Comparison of ENCODE assay signal across 8 cellular contexts in the genomic region with DNA sequence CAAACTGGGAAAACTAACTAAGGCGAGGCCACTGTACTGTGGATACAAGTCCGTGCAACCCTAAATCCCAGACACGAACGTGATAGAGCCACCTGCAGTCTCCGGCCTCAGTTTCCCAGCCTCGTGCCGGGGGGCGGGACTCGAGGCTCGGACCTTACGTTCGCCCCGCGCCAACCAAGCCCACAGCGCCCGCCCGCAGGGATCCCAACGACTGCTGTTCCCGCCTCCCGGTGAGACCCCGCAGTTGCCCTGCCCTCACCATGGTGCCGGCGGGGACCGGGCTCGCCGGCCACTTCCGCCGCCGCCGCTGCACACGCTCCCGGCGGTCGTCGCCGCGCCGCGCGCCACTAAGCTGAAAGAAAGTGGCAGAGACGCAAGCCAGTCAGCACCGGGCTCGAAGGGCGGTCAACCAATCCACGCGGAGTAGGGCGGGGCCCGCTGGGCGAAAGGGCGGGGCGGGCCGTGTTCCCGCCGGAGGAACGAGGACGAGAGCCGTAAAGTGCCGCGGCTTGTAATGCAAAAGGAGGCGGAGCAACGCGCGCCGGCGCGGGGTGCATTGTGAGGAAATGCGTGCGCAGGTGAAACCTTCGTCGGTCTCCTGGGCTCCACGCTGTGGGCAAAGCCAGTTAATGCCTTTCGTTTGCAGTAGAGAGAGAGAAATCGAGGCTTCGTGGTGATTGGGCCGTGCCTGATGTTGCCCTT. TPM values are rescaled to one million over a fixed set of nuclear protein-coding genes. Genes with fewer than 3 reads are reported as not detected.
DNase-seq lines count a peak whose midpoint lies in the region; ATAC-seq and TF ChIP-seq lines count a peak whose summit lies in the region.

Gene LSM4 (minus strand): TSS at position 318 of the 702 bp plus-strand sequence. CDS start 56 bp downstream, at position 262.

- no peaks in the 10 kb centered on the region for H3K9me3 Mint-ChIP-seq in activated naive CD4-positive, alpha-beta T cell treated with anti-CD3 and anti-CD28 coated beads, Interleukin-2, amount 50 U/mL, for 72 hours

- 0% methylated on average over 30 to 73 of the region's 75 CpGs for WGBS in testis, 2 donors

- peaks cover 24% of the 10 kb centered on the region for H3K4me1 ChIP-seq in testis

- peak; percentile 29 for TF ChIP-seq POLR2A in testis (IDR thresholded peaks at IDR 0.05)

- no peaks in the 10 kb centered on the region for H3K27me3 ChIP-seq in testis

- DNase-seq in GM12864 (ENCODE audit: low read depth) = peak; percentile 96
- peak; percentile 98 for DNase-seq in NCI-H1092 treated with DMSO at 0.1 percent for 48 hours (lab: John Stamatoyannopoulos, UW)
- DNase-seq in SKM-1 (lab: John Stamatoyannopoulos, UW; ENCODE audit: unreplicated experiment) = peak; percentile 95
- DNase-seq in activated naive CD4-positive, alpha-beta T cell treated with anti-CD3 and anti-CD28 coated beads, Interleukin-2, amount 50 U/mL, for 72 hours (ENCODE audit: low spot score in 2 of 2) = peak; percentile 99
- no peak for DNase-seq in glomerular endothelial cell (ENCODE audit: extremely low read depth, low read depth, low spot score)
- DNase-seq in omental fat pad (ENCODE audit: low spot score) = peak; percentile 96
- DNase-seq in testis = peak; percentile 99

- no peaks in the 10 kb centered on the region for H3K9me3 ChIP-seq in testis

- peak; percentile 89 for ATAC-seq in HG02623 (IDR thresholded peaks at IDR 0.05; ENCODE audit: unreplicated experiment)
- peak; percentile 92 to 97 for ATAC-seq in activated naive CD4-positive, alpha-beta T cell treated with anti-CD3 and anti-CD28 coated beads, Interleukin-2, amount 50 U/mL, for 72 hours
- peak; percentile 98 for ATAC-seq in omental fat pad (ENCODE audit: low FRiP score)

- intact Hi-C loops in testis (cut with DNase I; ENCODE audit: low total_unique reads) = loop anchor here (5.0 kb wide), 1 partner anchor 46 kb away; no protein-coding TSS in a partner anchor

- peak within 1 kb of the TSS; percentile 85 to 94 for H3K27ac ChIP-seq in testis

- peaks cover 32 to 35% of the 10 kb centered on the region in 2 donors for H3K36me3 Mint-ChIP-seq in activated naive CD4-positive, alpha-beta T cell treated with anti-CD3 and anti-CD28 coated beads, Interleukin-2, amount 50 U/mL, for 72 hours

- H3K36me3 ChIP-seq in testis (ENCODE audit: low read depth, missing control alignments) = no peaks in the 10 kb centered on the region

- TF ChIP-seq CTCF in GM12864 (IDR thresholded peaks at IDR 0.05; ENCODE audit: low read depth, low read length, missing control alignments) (peak; percentile 56), omental fat pad (IDR thresholded peaks at IDR 0.05) (no peak), testis (IDR thresholded peaks at IDR 0.05) (peak in 1 of 3 experiments; percentile 35)

- H3K27ac Mint-ChIP-seq in activated naive CD4-positive, alpha-beta T cell treated with anti-CD3 and anti-CD28 coated beads, Interleukin-2, amount 50 U/mL, for 72 hours = peak within 1 kb of the TSS; percentile 94 to 95

- H3K4me3 ChIP-seq in GM12864 (ENCODE audit: low read depth, low read length) (peak within 1 kb of the TSS; percentile 99), testis (peak within 1 kb of the TSS; percentile 76 to 84)

RNA-seq across cellular contexts. Expression of gene LSM4, which starts in this region (rescaled TPM):
- 100 to 1,000 TPM; 280 to 379 TPM for total RNA-seq in activated naive CD4-positive, alpha-beta T cell treated with anti-CD3 and anti-CD28 coated beads, Interleukin-2, amount 50 U/mL, for 72 hours
- total RNA-seq in glomerular endothelial cell (201 and 204 TPM in 2 replicates), omental fat pad (100 to 1,000 TPM in 1 of 4 donors, 10 to 100 TPM in 3; 58.6 to 140 (median 93.1) TPM), testis (100 to 1,000 TPM; 212 to 241 TPM)
- polyA plus RNA-seq in testis (ENCODE audit: insufficient read depth, low read depth, low replicate concordance) = 196 TPM
